1 cellular context compared by ENCODE assay signal in genomic region chr4:107278791-107279481, GRCh38.
TF ChIP-seq lines count a peak whose summit lies in the region.

No MANE protein-coding gene starts in this region.

TF ChIP-seq in endothelial cell of umbilical vein, 7 proteins besides CTCF, POLR2A, EP300 and RAD21 (continued from another document):
- TF ChIP-seq POLR2AphosphoS5 (IDR thresholded peaks at IDR 0.05; ENCODE audit: insufficient read depth, low read depth, low read length) (no peak), EZH2 (IDR thresholded peaks at IDR 0.05; ENCODE audit: borderline replicate concordance, low read depth, low read length, severe bottlenecking) (no peak), GATA2 (IDR thresholded peaks at IDR 0.05; ENCODE audit: insufficient read depth, insufficient read length, low read depth, low read length) (no peak)
